In genomic region chr14:99273724-99274345, GRCh38 we compare ENCODE assay signal across 10 cellular contexts. TPM values are rescaled to one million over a fixed set of nuclear protein-coding genes. Genes with fewer than 3 reads are reported as not detected.
A peak's percentile ranks its signal among the peaks of the same experiment; 100 is the strongest.
DNase-seq lines count a peak whose midpoint lies in the region; ATAC-seq and TF ChIP-seq lines count a peak whose summit lies in the region.
"Had no signal": no experiment of that assay in that cellular context is flagged by ENCODE, and none has a peak within 500 bp of the region (broad histone marks: within the 10 kb centered on the region; RNA-seq: fewer than 3 reads in every experiment).

No MANE protein-coding gene starts in this region.

- H3K4me3 ChIP-seq in WERI-Rb-1 (ENCODE audit: low read depth, low read length), result peak overlapping the region; percentile 49
- H3K4me3 ChIP-seq: ovary had no signal

- ATAC-seq in foreskin keratinocyte (peak; percentile 1), GM19463 (IDR thresholded peaks at IDR 0.05; ENCODE audit: unreplicated experiment) (no peak)

- H3K27me3 ChIP-seq in WERI-Rb-1 (ENCODE audit: insufficient read depth, low read depth, severe bottlenecking) (peaks cover 53% of the 10 kb centered on the region), foreskin keratinocyte (peaks cover 34% of the 10 kb centered on the region)
- H3K27me3 ChIP-seq: ovary had no signal

- peak overlapping the region; percentile 88 for H3K4me3 Mint-ChIP-seq in stimulated activated naive CD8-positive, alpha-beta T cell treated with anti-CD3 and anti-CD28 coated beads, Interleukin-15, Interleukin-2, amounts not matched to agents 100 ng/mL and 50 ng/mL, for 24 hours

- H3K27ac Mint-ChIP-seq in stimulated activated naive CD8-positive, alpha-beta T cell treated with anti-CD3 and anti-CD28 coated beads, Interleukin-15, Interleukin-2, amounts not matched to agents 100 ng/mL and 50 ng/mL, for 24 hours, result peak overlapping the region; percentile 92

- peak overlapping the region; percentile 29 for H3K27ac ChIP-seq in WERI-Rb-1
- H3K27ac ChIP-seq in foreskin keratinocyte, result peak overlapping the region; percentile 96
- H3K27ac ChIP-seq: C4-2B, ovary had no signal

- DNase-seq in NCI-H1417 (lab: John Stamatoyannopoulos, UW) (peak; percentile 30 to 67 (median 61)), NCI-H1417 treated with DMSO at 0.1 percent for 48 hours (lab: John Stamatoyannopoulos, UW) (no peak), WERI-Rb-1 (peak; percentile 52), foreskin keratinocyte (peak; percentile 68 to 81), NK-92 (lab: John Stamatoyannopoulos, UW; ENCODE audit: unreplicated experiment) (no peak)
- DNase-seq in activated CD4-positive, CD25-positive, alpha-beta regulatory T cell (lab: John Stamatoyannopoulos, UW), result no peak

- TF ChIP-seq CTCF in WERI-Rb-1 (IDR thresholded peaks at IDR 0.05; ENCODE audit: low read depth, low read length) (no peak), foreskin keratinocyte (conservative IDR thresholded peaks at IDR 0.05) (no peak)

- H3K9me3 ChIP-seq in WERI-Rb-1 (ENCODE audit: severe bottlenecking), result peaks cover 4% of the 10 kb centered on the region
- H3K9me3 ChIP-seq: ovary had no signal

- H3K27me3 Mint-ChIP-seq in stimulated activated naive CD8-positive, alpha-beta T cell treated with anti-CD3 and anti-CD28 coated beads, Interleukin-15, Interleukin-2, amounts not matched to agents 100 ng/mL and 50 ng/mL, for 24 hours, result peaks cover 14% of the 10 kb centered on the region

- peaks cover 42% of the 10 kb centered on the region for H3K4me1 Mint-ChIP-seq in stimulated activated naive CD8-positive, alpha-beta T cell treated with anti-CD3 and anti-CD28 coated beads, Interleukin-15, Interleukin-2, amounts not matched to agents 100 ng/mL and 50 ng/mL, for 24 hours (ENCODE audit: low read depth)

- no peaks in the 10 kb centered on the region for H3K36me3 ChIP-seq in WERI-Rb-1
- H3K36me3 ChIP-seq: ovary had no signal

- H3K36me3 Mint-ChIP-seq in stimulated activated naive CD8-positive, alpha-beta T cell treated with anti-CD3 and anti-CD28 coated beads, Interleukin-15, Interleukin-2, amounts not matched to agents 100 ng/mL and 50 ng/mL, for 24 hours (ENCODE audit: low read depth), result peaks cover 12% of the 10 kb centered on the region

- no peaks in the 10 kb centered on the region for H3K4me1 ChIP-seq in foreskin keratinocyte

- no peaks in the 10 kb centered on the region for H3K9me3 Mint-ChIP-seq in stimulated activated naive CD8-positive, alpha-beta T cell treated with anti-CD3 and anti-CD28 coated beads, Interleukin-15, Interleukin-2, amounts not matched to agents 100 ng/mL and 50 ng/mL, for 24 hours

RNA-seq across cellular contexts. Expression of gene BCL11B, which starts 1.8 kb away (rescaled TPM):
- total RNA-seq in foreskin keratinocyte, result 15.4 and 16.3 TPM in 2 replicates
- polyA plus RNA-seq in foreskin keratinocyte, result 3.8 and 4.4 TPM in 2 replicates

Comparison
In these comparisons a context has a peak if more than half of its experiments do, and no peak if none do; other contexts are left out.
1. DNase-seq: peak in NCI-H1417 (3 of 3), WERI-Rb-1 (single experiment) and foreskin keratinocyte (2 of 2); none in NCI-H1417 treated with DMSO at 0.1 percent for 48 hours (single experiment), NK-92 (single experiment) and activated CD4-positive, CD25-positive, alpha-beta regulatory T cell (0 of 4).